Comparison of ENCODE assay signal across 23 cellular contexts in the genomic region with DNA sequence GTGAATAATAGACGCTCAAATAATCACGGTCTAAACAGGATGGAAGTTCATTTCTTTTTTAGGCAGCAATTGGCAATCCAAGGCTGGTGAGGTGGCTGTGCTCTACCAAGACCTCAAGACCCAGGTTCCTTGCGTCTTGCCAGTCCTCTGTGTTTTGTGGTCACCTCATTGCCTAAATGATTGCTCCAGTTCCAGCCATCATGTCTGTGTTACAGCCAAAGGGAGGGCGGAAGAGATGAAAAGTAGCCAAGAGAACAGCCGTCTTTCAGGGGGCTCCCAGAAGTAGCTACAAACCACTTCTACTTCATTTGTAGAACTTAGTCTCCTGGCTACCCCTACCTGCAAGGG. TPM values are rescaled to one million over a fixed set of nuclear protein-coding genes. Genes with fewer than 3 reads are reported as not detected.
A peak's percentile ranks its signal among the peaks of the same experiment; 100 is the strongest.
DNase-seq lines count a peak whose midpoint lies in the region; ATAC-seq, FAIRE-seq and TF ChIP-seq lines count a peak whose summit lies in the region.
"Had no signal": no experiment of that assay in that cellular context is flagged by ENCODE, and none has a peak within 500 bp of the region (broad histone marks: within the 10 kb centered on the region; RNA-seq: fewer than 3 reads in every experiment).

No MANE protein-coding gene starts in this region.

- DNase-seq in activated CD8-positive, alpha-beta memory T cell treated with anti-CD3 and anti-CD28 coated beads, Interleukin-2, amount 10 ng/mL, durations not matched to agents 7 days and 5 days, result peak; percentile 44
- DNase-seq in activated CD8-positive, alpha-beta memory T cell treated with anti-CD3 and anti-CD28 coated beads, Interleukin-2, amount 50 U/mL, for 48 hours, result no peak
- DNase-seq in GM12891 (ENCODE audit: insufficient read length, low spot score) (no peak), HUDEP-2 (lab: John Stamatoyannopoulos, UW; ENCODE audit: unreplicated experiment in 76 of 76) (no peak), dedifferentiated amniotic fluid mesenchymal stem cell (ENCODE audit: extremely low spot score) (no peak), epidermal melanocyte (ENCODE audit: insufficient read length, low spot score) (no peak)
- DNase-seq in activated T-cell treated with anti-CD3 and anti-CD28 coated beads, Interleukin-2, amount 50 U/mL, for 4 hours, result no peak
- no peak for DNase-seq in naive thymus-derived CD4-positive, alpha-beta T cell
- DNase-seq: activated gamma-delta T cell; effector CD8-positive, alpha-beta T cell; esophagus squamous epithelium; GF-D8; mammary epithelial cell; MG63; NCI-H1436 treated with DMSO at 0.1 percent for 48 hours; NCI-H2171 treated with DMSO at 0.1 percent for 48 hours; NCI-H526 treated with DMSO at 0.1 percent for 48 hours; ovary; uterus had no signal

- H3K36me3 ChIP-seq in naive thymus-derived CD4-positive, alpha-beta T cell (ENCODE audit: control insufficient read depth in 2 of 3, insufficient read depth in 3 of 3, low read length in 3 of 3), result no peaks in the 10 kb centered on the region
- H3K36me3 ChIP-seq: esophagus squamous epithelium, MG63, ovary, right atrium auricular region, uterus had no signal

- CTCF ChIA-PET in activated CD8-positive, alpha-beta memory T cell treated with anti-CD3 and anti-CD28 coated beads, Interleukin-2, amount 10 ng/mL, durations not matched to agents 7 days and 5 days (lab: Charles Lee), result no interaction called here
- CTCF ChIA-PET in naive thymus-derived CD4-positive, alpha-beta T cell (lab: Charles Lee), result interaction anchor here (1.1 kb wide), 1 partner anchor 167 kb away, joined by 3 read pairs; no protein-coding TSS in a partner anchor

- H3K4me3 Mint-ChIP-seq in activated CD8-positive, alpha-beta memory T cell treated with anti-CD3 and anti-CD28 coated beads, Interleukin-2, amount 10 ng/mL, durations not matched to agents 7 days and 5 days, result peak overlapping the region; percentile 68
- H3K4me3 Mint-ChIP-seq in activated T-cell treated with anti-CD3 and anti-CD28 coated beads, Interleukin-2, amount 50 U/mL, for 4 hours, result peak overlapping the region; percentile 75
- peak overlapping the region; percentile 60 to 90 (median 78) for H3K4me3 Mint-ChIP-seq in naive thymus-derived CD4-positive, alpha-beta T cell

- H3K27me3 Mint-ChIP-seq in activated CD8-positive, alpha-beta memory T cell treated with anti-CD3 and anti-CD28 coated beads, Interleukin-2, amount 10 ng/mL, durations not matched to agents 7 days and 5 days, result no peaks in the 10 kb centered on the region
- no peaks in the 10 kb centered on the region for H3K27me3 Mint-ChIP-seq in activated T-cell treated with anti-CD3 and anti-CD28 coated beads, Interleukin-2, amount 50 U/mL, for 4 hours (ENCODE audit: low read depth)
- H3K27me3 Mint-ChIP-seq in naive thymus-derived CD4-positive, alpha-beta T cell, result no peaks in the 10 kb centered on the region

- POLR2A ChIA-PET in naive thymus-derived CD4-positive, alpha-beta T cell (lab: Charles Lee), result interaction anchor here (0.9 to 1.2 kb wide), 3 partner anchors 26 to 163 kb away, joined by 3 read pairs; no protein-coding TSS in a partner anchor

- peaks cover 35 to 39% of the 10 kb centered on the region in 2 donors for H3K4me1 ChIP-seq in naive thymus-derived CD4-positive, alpha-beta T cell (ENCODE audit: control insufficient read depth in 2 of 2, insufficient read depth in 2 of 2, low read length in 2 of 2)
- H3K4me1 ChIP-seq: right atrium auricular region, uterus had no signal

- intact Hi-C loops in naive thymus-derived CD4-positive, alpha-beta T cell (cut with micrococcal nuclease), result loop anchor here (1.0 to 10.0 kb wide), 9 partner anchors 15 to 1651 kb away; a partner anchor contains a TSS

- TF ChIP-seq POLR2A in GM12891 (IDR thresholded peaks at IDR 0.05; ENCODE audit: low read depth, low read length), result no peak

- peak overlapping the region; percentile 22 for H3K4me3 ChIP-seq in naive thymus-derived CD4-positive, alpha-beta T cell (ENCODE audit: low read length)
- H3K4me3 ChIP-seq: MG63, ovary, right atrium auricular region, uterus had no signal

- no peaks in the 10 kb centered on the region for H3K9me3 Mint-ChIP-seq in activated CD8-positive, alpha-beta memory T cell treated with anti-CD3 and anti-CD28 coated beads, Interleukin-2, amount 10 ng/mL, durations not matched to agents 7 days and 5 days (ENCODE audit: low read depth)
- peaks cover 8% of the 10 kb centered on the region for H3K9me3 Mint-ChIP-seq in activated T-cell treated with anti-CD3 and anti-CD28 coated beads, Interleukin-2, amount 50 U/mL, for 4 hours
- peaks cover 0 to 4% (median 0%) of the 10 kb centered on the region in 11 donors for H3K9me3 Mint-ChIP-seq in naive thymus-derived CD4-positive, alpha-beta T cell

- no peaks in the 10 kb centered on the region for H3K27me3 ChIP-seq in naive thymus-derived CD4-positive, alpha-beta T cell (ENCODE audit: control insufficient read depth in 2 of 2, insufficient read depth in 2 of 2, low read length in 2 of 2)
- H3K27me3 ChIP-seq: esophagus squamous epithelium, MG63, ovary, right atrium auricular region, uterus had no signal

- peaks cover 62% of the 10 kb centered on the region for H3K4me1 Mint-ChIP-seq in activated CD8-positive, alpha-beta memory T cell treated with anti-CD3 and anti-CD28 coated beads, Interleukin-2, amount 10 ng/mL, durations not matched to agents 7 days and 5 days
- H3K4me1 Mint-ChIP-seq in activated T-cell treated with anti-CD3 and anti-CD28 coated beads, Interleukin-2, amount 50 U/mL, for 4 hours (ENCODE audit: low read depth), result peaks cover 68% of the 10 kb centered on the region
- peaks cover 40 to 67% (median 55%) of the 10 kb centered on the region in 7 donors for H3K4me1 Mint-ChIP-seq in naive thymus-derived CD4-positive, alpha-beta T cell

- H3K36me3 Mint-ChIP-seq in activated CD8-positive, alpha-beta memory T cell treated with anti-CD3 and anti-CD28 coated beads, Interleukin-2, amount 10 ng/mL, durations not matched to agents 7 days and 5 days, result peaks cover 6% of the 10 kb centered on the region
- no peaks in the 10 kb centered on the region for H3K36me3 Mint-ChIP-seq in activated T-cell treated with anti-CD3 and anti-CD28 coated beads, Interleukin-2, amount 50 U/mL, for 4 hours (ENCODE audit: insufficient read depth)
- H3K36me3 Mint-ChIP-seq in naive thymus-derived CD4-positive, alpha-beta T cell, result peaks cover 0 to 14% (median 0%) of the 10 kb centered on the region in 5 donors

- FAIRE-seq in GM12891 (lab: Jason Lieb, UNC), result peak; percentile 5
- FAIRE-seq: H54 had no signal

- peak overlapping the region; percentile 93 for H3K27ac Mint-ChIP-seq in activated CD8-positive, alpha-beta memory T cell treated with anti-CD3 and anti-CD28 coated beads, Interleukin-2, amount 10 ng/mL, durations not matched to agents 7 days and 5 days
- peak overlapping the region; percentile 78 to 98 (median 92) for H3K27ac Mint-ChIP-seq in naive thymus-derived CD4-positive, alpha-beta T cell

- peak overlapping the region; percentile 68 for H3K27ac ChIP-seq in naive thymus-derived CD4-positive, alpha-beta T cell (ENCODE audit: low read depth, low read length)
- H3K27ac ChIP-seq: C4-2B, esophagus squamous epithelium, ovary, right atrium auricular region, uterus had no signal

- no peaks in the 10 kb centered on the region for H3K9me3 ChIP-seq in naive thymus-derived CD4-positive, alpha-beta T cell (ENCODE audit: control insufficient read depth in 2 of 3, low read length in 3 of 3)
- H3K9me3 ChIP-seq: esophagus squamous epithelium, MG63, ovary, right atrium auricular region, uterus had no signal

- ATAC-seq in activated CD8-positive, alpha-beta memory T cell treated with anti-CD3 and anti-CD28 coated beads, Interleukin-2, amount 10 ng/mL, durations not matched to agents 7 days and 5 days, result no peak
- ATAC-seq in activated T-cell treated with anti-CD3 and anti-CD28 coated beads, Interleukin-2, amount 50 U/mL, for 4 hours, result no peak
- no peak for ATAC-seq in naive thymus-derived CD4-positive, alpha-beta T cell

TF ChIP-seq in GM12891, 5 proteins besides CTCF, POLR2A, EP300 and RAD21:
- TF ChIP-seq TAF1 (IDR thresholded peaks at IDR 0.05; ENCODE audit: low read depth, low read length) (no peak), PAX5 (IDR thresholded peaks at IDR 0.05; ENCODE audit: insufficient read depth, low read length, severe bottlenecking) (no peak), POLR2AphosphoS5 (IDR thresholded peaks at IDR 0.05; ENCODE audit: low read depth, low read length) (no peak), SPI1 (IDR thresholded peaks at IDR 0.05; ENCODE audit: low read depth, low read length) (no peak), POU2F2 (IDR thresholded peaks at IDR 0.05; ENCODE audit: low read depth, low read length) (no peak)

RNA-seq across cellular contexts. Expression of a gene that starts 19.2 kb away (rescaled TPM):
- under 1 TPM in 1 of 2 experiments, not detected in 1; 0.07 TPM for total RNA-seq in activated CD8-positive, alpha-beta memory T cell treated with anti-CD3 and anti-CD28 coated beads, Interleukin-2, amount 10 ng/mL, durations not matched to agents 7 days and 5 days
- not detected for polyA plus RNA-seq in GM12891 (2012; ENCODE audit: low read depth, missing spikeins)
- 1 to 10 TPM in 1 of 3 donors, under 1 TPM in 2; 0.42 to 1.1 (median 0.73) TPM for total RNA-seq in activated T-cell treated with anti-CD3 and anti-CD28 coated beads, Interleukin-2, amount 50 U/mL, for 4 hours
- not detected for total RNA-seq in naive thymus-derived CD4-positive, alpha-beta T cell
- polyA plus RNA-seq in naive thymus-derived CD4-positive, alpha-beta T cell, result not detected
- total RNA-seq: myocyte had no signal
